In genomic region chr19:51450730-51451307, GRCh38 we compare ENCODE assay signal across 24 cellular contexts. TPM values are rescaled to one million over a fixed set of nuclear protein-coding genes. Genes with fewer than 3 reads are reported as not detected.
A peak's percentile ranks its signal among the peaks of the same experiment; 100 is the strongest.
DNase-seq lines count a peak whose midpoint lies in the region; ATAC-seq and TF ChIP-seq lines count a peak whose summit lies in the region.
"Had no signal": no experiment of that assay in that cellular context is flagged by ENCODE, and none has a peak within 500 bp of the region (broad histone marks: within the 10 kb centered on the region; RNA-seq: fewer than 3 reads in every experiment).

No MANE protein-coding gene starts in this region.

- H3K27ac Mint-ChIP-seq in activated naive CD8-positive, alpha-beta T cell treated with anti-CD3 and anti-CD28 coated beads for 36 hours, result peak overlapping the region; percentile 56
- H3K27ac Mint-ChIP-seq in T-helper 17 cell, result no peak overlapping the region
- no peak overlapping the region for H3K27ac Mint-ChIP-seq in CD8-positive, alpha-beta T cell
- H3K27ac Mint-ChIP-seq: B cell had no signal

- peaks cover 5% of the 10 kb centered on the region for H3K36me3 Mint-ChIP-seq in activated naive CD8-positive, alpha-beta T cell treated with anti-CD3 and anti-CD28 coated beads for 36 hours
- peaks cover 2% of the 10 kb centered on the region for H3K36me3 Mint-ChIP-seq in T-helper 17 cell (ENCODE audit: low read depth)
- H3K36me3 Mint-ChIP-seq in CD8-positive, alpha-beta T cell, result no peaks in the 10 kb centered on the region

- intact Hi-C loops in CD8-positive, alpha-beta T cell (cut with DNase I, micrococcal nuclease), result no loop called here

- no peak overlapping the region for H3K4me3 ChIP-seq in CD8-positive, alpha-beta T cell (ENCODE audit: low read depth, low read length)
- H3K4me3 ChIP-seq: dorsolateral prefrontal cortex, lower lobe of right lung had no signal

- peaks cover 4% of the 10 kb centered on the region for H3K9me3 ChIP-seq in T-helper 17 cell (ENCODE audit: control insufficient read depth, low read length, poor library complexity, severe bottlenecking)
- no peaks in the 10 kb centered on the region for H3K9me3 ChIP-seq in CD8-positive, alpha-beta T cell (ENCODE audit: low read length)
- H3K9me3 ChIP-seq: lower lobe of right lung had no signal

- no peaks in the 10 kb centered on the region for H3K27me3 ChIP-seq in CD8-positive, alpha-beta T cell (ENCODE audit: insufficient read depth, low read length)
- H3K27me3 ChIP-seq: foreskin keratinocyte had no signal

- ATAC-seq in activated CD4-positive, CD25-positive, alpha-beta regulatory T cell treated with anti-CD3 and anti-CD28 coated beads, Interleukin-2, amount 50 U/mL, for 24 hours, result peak; percentile 63 to 64
- no peak for ATAC-seq in T-helper 17 cell
- ATAC-seq in CD8-positive, alpha-beta T cell, result no peak
- no peak for ATAC-seq in GM21528 (IDR thresholded peaks at IDR 0.05; ENCODE audit: low FRiP score, unreplicated experiment)
- ATAC-seq: foreskin keratinocyte, lower lobe of right lung, Right ventricle myocardium inferior had no signal

- H3K9me3 Mint-ChIP-seq in activated naive CD8-positive, alpha-beta T cell treated with anti-CD3 and anti-CD28 coated beads for 36 hours, result peaks cover 22% of the 10 kb centered on the region
- peaks cover 7% of the 10 kb centered on the region for H3K9me3 Mint-ChIP-seq in CD8-positive, alpha-beta T cell

- no peak overlapping the region for H3K27ac ChIP-seq in CD8-positive, alpha-beta T cell (ENCODE audit: low read depth, low read length)
- H3K27ac ChIP-seq: 22Rv1, dorsolateral prefrontal cortex, epithelial cell of prostate, foreskin keratinocyte, lower lobe of right lung had no signal

- H3K4me1 Mint-ChIP-seq in activated naive CD8-positive, alpha-beta T cell treated with anti-CD3 and anti-CD28 coated beads for 36 hours, result peaks cover 19% of the 10 kb centered on the region
- peaks cover 11% of the 10 kb centered on the region for H3K4me1 Mint-ChIP-seq in T-helper 17 cell
- peaks cover 14% of the 10 kb centered on the region for H3K4me1 Mint-ChIP-seq in CD8-positive, alpha-beta T cell (ENCODE audit: low read depth)

- POLR2A ChIA-PET in CD8-positive, alpha-beta T cell (lab: Charles Lee), result no interaction called here

- H3K36me3 ChIP-seq in CD8-positive, alpha-beta T cell (ENCODE audit: insufficient read depth, low read length), result no peaks in the 10 kb centered on the region
- H3K36me3 ChIP-seq: lower lobe of right lung had no signal

- DNase-seq in activated CD4-positive, CD25-positive, alpha-beta regulatory T cell (lab: John Stamatoyannopoulos, UW), result no peak
- peak; percentile 13 to 28 for DNase-seq in activated CD4-positive, alpha-beta T cell treated with anti-CD3 and anti-CD28 coated beads, Interleukin-2, amount 50 U/mL, for 4 hours
- no peak for DNase-seq in activated naive CD8-positive, alpha-beta T cell treated with anti-CD3 and anti-CD28 coated beads for 36 hours
- DNase-seq in stimulated activated CD4-positive, alpha-beta T cell treated with anti-CD3 and anti-CD28 coated beads, Interleukin-4, amount 100 ng/mL, for 4 hours, result peak; percentile 37 to 71
- no peak for DNase-seq in T-helper 17 cell
- no peak for DNase-seq in CD8-positive, alpha-beta T cell
- DNase-seq: anterior cingulate cortex; central memory CD4-positive, alpha-beta T cell; COR-L47; dorsolateral prefrontal cortex; foreskin keratinocyte; hypothalamus; lower lobe of right lung; NCI-H1417; NCI-H69; retina; trophoblast cell had no signal

- peaks cover 3% of the 10 kb centered on the region for H3K27me3 Mint-ChIP-seq in activated naive CD8-positive, alpha-beta T cell treated with anti-CD3 and anti-CD28 coated beads for 36 hours
- peaks cover 8% of the 10 kb centered on the region for H3K27me3 Mint-ChIP-seq in T-helper 17 cell
- H3K27me3 Mint-ChIP-seq in CD8-positive, alpha-beta T cell (ENCODE audit: low read depth), result peaks cover 4% of the 10 kb centered on the region

- no peak overlapping the region for H3K4me3 Mint-ChIP-seq in activated naive CD8-positive, alpha-beta T cell treated with anti-CD3 and anti-CD28 coated beads for 36 hours
- no peak overlapping the region for H3K4me3 Mint-ChIP-seq in T-helper 17 cell
- H3K4me3 Mint-ChIP-seq in CD8-positive, alpha-beta T cell, result no peak overlapping the region
- H3K4me3 Mint-ChIP-seq: B cell had no signal

- H3K4me1 ChIP-seq in CD8-positive, alpha-beta T cell (ENCODE audit: insufficient read depth, low read length), result peaks cover 17% of the 10 kb centered on the region
- H3K4me1 ChIP-seq: foreskin keratinocyte, lower lobe of right lung had no signal

- no peak for TF ChIP-seq CTCF in CD8-positive, alpha-beta T cell (IDR thresholded peaks at IDR 0.05)

- CTCF ChIA-PET in CD8-positive, alpha-beta T cell (lab: Charles Lee), result interaction anchor here (0.6 to 1.4 kb wide), 2 partner anchors 9 to 95 kb away, joined by 4 to 5 read pairs; no protein-coding TSS in a partner anchor

RNA-seq across cellular contexts. Expression of gene SIGLEC8, which starts 7.4 kb away (rescaled TPM):
- not detected for total RNA-seq in activated naive CD8-positive, alpha-beta T cell treated with anti-CD3 and anti-CD28 coated beads for 36 hours
- total RNA-seq in T-helper 17 cell, result not detected
- not detected for total RNA-seq in CD8-positive, alpha-beta T cell
- total RNA-seq: B cell, foreskin keratinocyte had no signal

RNA-seq across cellular contexts. Expression of gene CEACAM18, which starts 27.5 kb away (rescaled TPM):
- not detected for total RNA-seq in activated naive CD8-positive, alpha-beta T cell treated with anti-CD3 and anti-CD28 coated beads for 36 hours
- not detected for total RNA-seq in T-helper 17 cell
- not detected for total RNA-seq in CD8-positive, alpha-beta T cell
- total RNA-seq: B cell, dorsolateral prefrontal cortex, foreskin keratinocyte, lower lobe of right lung, omental fat pad, Right ventricle myocardium inferior had no signal

RNA-seq across cellular contexts. Expression of gene SIGLEC10, which starts 33.4 kb away (rescaled TPM):
- total RNA-seq in activated naive CD8-positive, alpha-beta T cell treated with anti-CD3 and anti-CD28 coated beads for 36 hours, result not detected
- total RNA-seq in T-helper 17 cell, result 1 to 10 TPM in 1 of 2 donors, under 1 TPM in 1; 0.29 to 2.7 TPM
- total RNA-seq in CD8-positive, alpha-beta T cell, result under 1 TPM in 1 of 2 experiments, not detected in 1; 0.47 TPM
- total RNA-seq: foreskin keratinocyte had no signal

RNA-seq across cellular contexts. Expression of gene SIGLEC12, which starts 50.8 kb away (rescaled TPM):
- total RNA-seq in activated naive CD8-positive, alpha-beta T cell treated with anti-CD3 and anti-CD28 coated beads for 36 hours, result under 1 TPM; 0.33 to 0.76 TPM
- not detected for total RNA-seq in T-helper 17 cell
- not detected for total RNA-seq in CD8-positive, alpha-beta T cell
- total RNA-seq: B cell, foreskin keratinocyte had no signal

Comparison
In these comparisons a context has a peak if more than half of its experiments do, and no peak if none do; other contexts are left out.
1. ATAC-seq: peak in activated CD4-positive, CD25-positive, alpha-beta regulatory T cell treated with anti-CD3 and anti-CD28 coated beads, Interleukin-2, amount 50 U/mL, for 24 hours (2 of 2); none in T-helper 17 cell (single experiment), CD8-positive, alpha-beta T cell (single experiment) and GM21528 (single experiment).
2. DNase-seq: peak in activated CD4-positive, alpha-beta T cell treated with anti-CD3 and anti-CD28 coated beads, Interleukin-2, amount 50 U/mL, for 4 hours (2 of 2) and stimulated activated CD4-positive, alpha-beta T cell treated with anti-CD3 and anti-CD28 coated beads, Interleukin-4, amount 100 ng/mL, for 4 hours (2 of 2); none in activated CD4-positive, CD25-positive, alpha-beta regulatory T cell (0 of 4), activated naive CD8-positive, alpha-beta T cell treated with anti-CD3 and anti-CD28 coated beads for 36 hours (single experiment), T-helper 17 cell (0 of 3) and CD8-positive, alpha-beta T cell (0 of 7).